Comparison of ENCODE assay signal across 24 cellular contexts in the genomic region with DNA sequence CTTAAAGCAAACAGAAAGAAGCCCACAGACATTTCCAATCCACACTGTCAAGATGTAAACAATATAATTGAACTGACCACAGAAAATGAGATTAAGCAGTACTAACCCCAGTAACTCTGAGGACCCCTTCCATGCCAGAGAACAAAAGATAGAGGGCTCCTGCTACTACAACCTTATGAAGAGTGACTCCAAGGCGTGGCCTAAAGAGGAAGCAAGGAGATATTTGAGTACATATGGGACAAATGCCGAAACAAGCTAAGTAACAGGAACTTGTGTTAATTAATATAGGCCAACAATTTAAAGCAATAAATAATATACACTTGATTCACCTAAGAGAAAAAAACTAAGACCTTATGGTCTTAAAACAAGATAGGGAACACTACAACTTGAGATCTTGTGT.
"Had no signal": no experiment of that assay in that cellular context is flagged by ENCODE, and none has a peak within 500 bp of the region (broad histone marks: within the 10 kb centered on the region; RNA-seq: fewer than 3 reads in every experiment).

No MANE protein-coding gene starts in this region.

- H3K4me3 ChIP-seq: gastrocnemius medialis, ovary, prostate gland, sigmoid colon, vagina had no signal

- H3K4me3 Mint-ChIP-seq: activated CD8-positive, alpha-beta memory T cell treated with anti-CD3 and anti-CD28 coated beads, Interleukin-2, amount 10 ng/mL, durations not matched to agents 7 days and 5 days; activated CD8-positive, alpha-beta T cell treated with anti-CD3 and anti-CD28 coated beads, Interleukin-2, amount 10 ng/mL, durations not matched to agents 7 days and 5 days; activated naive CD4-positive, alpha-beta T cell treated with anti-CD3 and anti-CD28 coated beads for 36 hours; nephron progenitor cell; stimulated activated memory B cell treated with anti-CD40 and anti-IgM and Interleukin-4, amounts not matched to agents 10 μg/mL and 1 μg/mL and 100 μg/mL, for 72 hours; stimulated activated naive CD8-positive, alpha-beta T cell treated with anti-CD3 and anti-CD28 coated beads, Interleukin-15, amount 100 ng/mL, for 72 hours; T-helper 2 cell treated with Interferon-gamma antibody and Interleukin-4, amounts not matched to agents 5 μg/mL and 100 μg/mL, for 36 hours; type B pancreatic cell had no signal

- H3K27me3 Mint-ChIP-seq: activated CD8-positive, alpha-beta memory T cell treated with anti-CD3 and anti-CD28 coated beads, Interleukin-2, amount 10 ng/mL, durations not matched to agents 7 days and 5 days; stimulated activated memory B cell treated with anti-CD40 and anti-IgM and Interleukin-4, amounts not matched to agents 10 μg/mL and 1 μg/mL and 100 μg/mL, for 72 hours; stimulated activated naive CD8-positive, alpha-beta T cell treated with anti-CD3 and anti-CD28 coated beads, Interleukin-15, amount 100 ng/mL, for 72 hours; type B pancreatic cell had no signal

- ATAC-seq: activated CD8-positive, alpha-beta memory T cell treated with anti-CD3 and anti-CD28 coated beads, Interleukin-2, amount 10 ng/mL, durations not matched to agents 7 days and 5 days; activated CD8-positive, alpha-beta T cell treated with anti-CD3 and anti-CD28 coated beads, Interleukin-2, amount 10 ng/mL, durations not matched to agents 7 days and 5 days; gastrocnemius medialis; left ventricle myocardium superior; stimulated activated memory B cell treated with anti-CD40 and anti-IgM and Interleukin-4, amounts not matched to agents 10 μg/mL and 1 μg/mL and 100 μg/mL, for 72 hours; stimulated activated naive CD8-positive, alpha-beta T cell treated with anti-CD3 and anti-CD28 coated beads, Interleukin-15, amount 100 ng/mL, for 72 hours had no signal

- H3K27me3 ChIP-seq: gastrocnemius medialis, ovary, sigmoid colon, vagina had no signal

- H3K36me3 ChIP-seq: ovary had no signal

- H3K4me1 Mint-ChIP-seq: activated CD8-positive, alpha-beta memory T cell treated with anti-CD3 and anti-CD28 coated beads, Interleukin-2, amount 10 ng/mL, durations not matched to agents 7 days and 5 days; nephron progenitor cell; stimulated activated memory B cell treated with anti-CD40 and anti-IgM and Interleukin-4, amounts not matched to agents 10 μg/mL and 1 μg/mL and 100 μg/mL, for 72 hours; stimulated activated naive CD8-positive, alpha-beta T cell treated with anti-CD3 and anti-CD28 coated beads, Interleukin-15, amount 100 ng/mL, for 72 hours had no signal

- H3K27ac Mint-ChIP-seq: activated CD8-positive, alpha-beta memory T cell treated with anti-CD3 and anti-CD28 coated beads, Interleukin-2, amount 10 ng/mL, durations not matched to agents 7 days and 5 days; activated CD8-positive, alpha-beta T cell treated with anti-CD3 and anti-CD28 coated beads, Interleukin-2, amount 10 ng/mL, durations not matched to agents 7 days and 5 days; activated naive CD4-positive, alpha-beta T cell treated with anti-CD3 and anti-CD28 coated beads for 36 hours; nephron progenitor cell; stimulated activated memory B cell treated with anti-CD40 and anti-IgM and Interleukin-4, amounts not matched to agents 10 μg/mL and 1 μg/mL and 100 μg/mL, for 72 hours; stimulated activated naive CD8-positive, alpha-beta T cell treated with anti-CD3 and anti-CD28 coated beads, Interleukin-15, amount 100 ng/mL, for 72 hours; T-helper 2 cell treated with Interferon-gamma antibody and Interleukin-4, amounts not matched to agents 5 μg/mL and 100 μg/mL, for 36 hours; type B pancreatic cell had no signal

- H3K9me3 Mint-ChIP-seq: activated naive CD4-positive, alpha-beta T cell treated with anti-CD3 and anti-CD28 coated beads for 36 hours; nephron progenitor cell; stimulated activated memory B cell treated with anti-CD40 and anti-IgM and Interleukin-4, amounts not matched to agents 10 μg/mL and 1 μg/mL and 100 μg/mL, for 72 hours; stimulated activated naive CD8-positive, alpha-beta T cell treated with anti-CD3 and anti-CD28 coated beads, Interleukin-15, amount 100 ng/mL, for 72 hours; T-helper 2 cell treated with Interferon-gamma antibody and Interleukin-4, amounts not matched to agents 5 μg/mL and 100 μg/mL, for 36 hours; type B pancreatic cell had no signal

- H3K4me1 ChIP-seq: gastrocnemius medialis, prostate gland, sigmoid colon, vagina had no signal

- DNase-seq: activated CD4-positive, alpha-beta T cell treated with anti-CD3 and anti-CD28 coated beads for 1 hour; activated CD8-positive, alpha-beta memory T cell treated with anti-CD3 and anti-CD28 coated beads, Interleukin-2, amount 10 ng/mL, durations not matched to agents 7 days and 5 days; activated CD8-positive, alpha-beta T cell treated with anti-CD3 and anti-CD28 coated beads, Interleukin-2, amount 10 ng/mL, durations not matched to agents 7 days and 5 days; activated effector memory CD4-positive, alpha-beta T cell treated with anti-CD3 and anti-CD28 coated beads, Interleukin-2, amount 50 U/mL, for 16 hours; activated naive CD4-positive, alpha-beta T cell treated with anti-CD3 and anti-CD28 coated beads for 36 hours; effector CD8-positive, alpha-beta T cell; gastrocnemius medialis; glutamatergic neuron; left ventricle myocardium superior; nephron progenitor cell; ovary; sigmoid colon; small intestine; stimulated activated CD4-positive, alpha-beta T cell treated with anti-CD3 and anti-CD28 coated beads, Interleukin-1b, Interleukin-23, amount 100 ng/mL, for 48 hours; stimulated activated CD4-positive, alpha-beta T cell treated with anti-CD3 and anti-CD28 coated beads, Interleukin-4, amount 100 ng/mL, for 4 hours; stimulated activated CD8-positive, alpha-beta memory T cell treated with anti-CD3 and anti-CD28 coated beads, Interleukin-4, amount 100 ng/mL, for 48 hours; stimulated activated naive CD8-positive, alpha-beta T cell treated with anti-CD3 and anti-CD28 coated beads, Interleukin-15, amount 100 ng/mL, for 72 hours; substantia nigra; T-helper 1 cell had no signal

- H3K9me3 ChIP-seq: gastrocnemius medialis, ovary, prostate gland, sigmoid colon, vagina had no signal

- H3K27ac ChIP-seq: gastrocnemius medialis, ovary, prostate gland, sigmoid colon, vagina had no signal
